ENCODE assay signal across 22 cellular contexts in genomic region chr4:52670739-52671138, GRCh38.
"Had no signal": no experiment of that assay in that cellular context is flagged by ENCODE, and none has a peak within 500 bp of the region (broad histone marks: within the 10 kb centered on the region; RNA-seq: fewer than 3 reads in every experiment).

No MANE protein-coding gene starts in this region.

- DNase-seq: activated CD4-positive, alpha-beta T cell treated with anti-CD3 and anti-CD28 coated beads, Interleukin-2, amount 10 ng/mL, durations not matched to agents 7 days and 5 days; activated CD8-positive, alpha-beta memory T cell treated with anti-CD3 and anti-CD28 coated beads for 24 hours; activated CD8-positive, alpha-beta memory T cell treated with anti-CD3 and anti-CD28 coated beads, Interleukin-2, amount 50 U/mL, for 48 hours; activated effector memory CD4-positive, alpha-beta T cell treated with Interleukin-2 at 50 U/mL for 16 hours; activated naive CD4-positive, alpha-beta T cell treated with anti-CD3 and anti-CD28 coated beads, Interleukin-2, amount 10 ng/mL, durations not matched to agents 7 days and 5 days; activated naive CD8-positive, alpha-beta T cell treated with anti-CD3 and anti-CD28 coated beads, Interleukin-2, amount 50 U/mL, for 24 hours; activated T-cell treated with anti-CD3 and anti-CD28 coated beads, Interleukin-2, amount 50 U/mL, for 48 hours; anterior cingulate cortex; cerebellar nuclear complex; effector CD8-positive, alpha-beta T cell; esophagus squamous epithelium; natural killer cell; posterior cingulate gyrus; sigmoid colon; spleen; stimulated activated CD4-positive, alpha-beta T cell treated with anti-CD3 and anti-CD28 coated beads, Interleukin-4, amount 100 ng/mL, for 4 hours; T-helper 1 cell; T-helper 9 cell had no signal

- H3K4me3 Mint-ChIP-seq: activated CD4-positive, alpha-beta T cell treated with anti-CD3 and anti-CD28 coated beads, Interleukin-2, amount 10 ng/mL, durations not matched to agents 7 days and 5 days; activated naive CD4-positive, alpha-beta T cell treated with anti-CD3 and anti-CD28 coated beads, Interleukin-2, amount 10 ng/mL, durations not matched to agents 7 days and 5 days; activated naive CD8-positive, alpha-beta T cell treated with anti-CD3 and anti-CD28 coated beads, Interleukin-2, amount 50 U/mL, for 24 hours; natural killer cell; stimulated activated memory B cell treated with anti-CD40 and anti-IgM and Interleukin-4, amounts not matched to agents 10 μg/mL and 1 μg/mL and 100 μg/mL, for 72 hours had no signal

- H2AFZ ChIP-seq: hepatocyte had no signal

- H3K4me1 Mint-ChIP-seq: activated CD4-positive, alpha-beta T cell treated with anti-CD3 and anti-CD28 coated beads, Interleukin-2, amount 10 ng/mL, durations not matched to agents 7 days and 5 days; activated naive CD4-positive, alpha-beta T cell treated with anti-CD3 and anti-CD28 coated beads, Interleukin-2, amount 10 ng/mL, durations not matched to agents 7 days and 5 days; activated naive CD8-positive, alpha-beta T cell treated with anti-CD3 and anti-CD28 coated beads, Interleukin-2, amount 50 U/mL, for 24 hours; natural killer cell; stimulated activated memory B cell treated with anti-CD40 and anti-IgM and Interleukin-4, amounts not matched to agents 10 μg/mL and 1 μg/mL and 100 μg/mL, for 72 hours had no signal

- H3K36me3 ChIP-seq: breast epithelium, esophagus squamous epithelium, sigmoid colon, spleen had no signal

- H3K27ac ChIP-seq: breast epithelium, esophagus squamous epithelium, foreskin keratinocyte, hepatocyte, sigmoid colon, spleen had no signal

- H3K27ac Mint-ChIP-seq: activated CD4-positive, alpha-beta T cell treated with anti-CD3 and anti-CD28 coated beads, Interleukin-2, amount 10 ng/mL, durations not matched to agents 7 days and 5 days; activated naive CD4-positive, alpha-beta T cell treated with anti-CD3 and anti-CD28 coated beads, Interleukin-2, amount 10 ng/mL, durations not matched to agents 7 days and 5 days; activated naive CD8-positive, alpha-beta T cell treated with anti-CD3 and anti-CD28 coated beads, Interleukin-2, amount 50 U/mL, for 24 hours; natural killer cell; stimulated activated memory B cell treated with anti-CD40 and anti-IgM and Interleukin-4, amounts not matched to agents 10 μg/mL and 1 μg/mL and 100 μg/mL, for 72 hours had no signal

- H3K4me3 ChIP-seq: breast epithelium, esophagus squamous epithelium, hepatocyte, sigmoid colon, spleen had no signal

- H3K9me3 Mint-ChIP-seq: activated CD4-positive, alpha-beta T cell treated with anti-CD3 and anti-CD28 coated beads, Interleukin-2, amount 10 ng/mL, durations not matched to agents 7 days and 5 days; activated naive CD4-positive, alpha-beta T cell treated with anti-CD3 and anti-CD28 coated beads, Interleukin-2, amount 10 ng/mL, durations not matched to agents 7 days and 5 days; natural killer cell; stimulated activated memory B cell treated with anti-CD40 and anti-IgM and Interleukin-4, amounts not matched to agents 10 μg/mL and 1 μg/mL and 100 μg/mL, for 72 hours had no signal

- ATAC-seq: activated naive CD8-positive, alpha-beta T cell treated with anti-CD3 and anti-CD28 coated beads, Interleukin-2, amount 50 U/mL, for 24 hours; foreskin keratinocyte; natural killer cell; stimulated activated memory B cell treated with anti-CD40 and anti-IgM and Interleukin-4, amounts not matched to agents 10 μg/mL and 1 μg/mL and 100 μg/mL, for 72 hours had no signal

- H3K27me3 ChIP-seq: breast epithelium, esophagus squamous epithelium, foreskin keratinocyte, hepatocyte, sigmoid colon had no signal

- H3K4me1 ChIP-seq: breast epithelium, esophagus squamous epithelium, foreskin keratinocyte, sigmoid colon, spleen had no signal

- H3K79me2 ChIP-seq: hepatocyte had no signal

- H3K36me3 Mint-ChIP-seq: activated naive CD4-positive, alpha-beta T cell treated with anti-CD3 and anti-CD28 coated beads, Interleukin-2, amount 10 ng/mL, durations not matched to agents 7 days and 5 days; natural killer cell; stimulated activated memory B cell treated with anti-CD40 and anti-IgM and Interleukin-4, amounts not matched to agents 10 μg/mL and 1 μg/mL and 100 μg/mL, for 72 hours had no signal

- H3K4me2 ChIP-seq: hepatocyte had no signal

- H3K9me3 ChIP-seq: breast epithelium, esophagus squamous epithelium, sigmoid colon, spleen had no signal
